8 cellular contexts compared by ENCODE assay signal in the genomic region with DNA sequence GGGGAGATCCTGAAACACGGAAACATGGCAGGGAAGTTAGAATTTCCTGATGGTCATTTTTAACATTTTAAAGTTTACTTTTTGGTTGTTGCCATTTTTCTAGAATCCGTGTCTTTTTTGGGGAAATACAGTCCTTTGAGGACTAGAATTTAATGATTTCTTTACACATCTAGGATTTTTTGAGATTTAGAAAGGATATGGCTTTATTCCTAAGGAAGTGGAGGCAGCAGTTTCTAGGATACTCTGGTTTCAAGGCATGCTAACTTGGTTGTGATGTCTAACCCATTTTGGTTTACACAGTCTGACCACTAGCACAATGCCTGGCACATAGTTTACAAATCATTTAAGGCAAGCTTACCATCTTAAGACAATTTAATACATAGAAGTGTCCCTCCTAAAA. TPM values are rescaled to one million over a fixed set of nuclear protein-coding genes. Genes with fewer than 3 reads are reported as not detected.
DNase-seq lines count a peak whose midpoint lies in the region; ATAC-seq and TF ChIP-seq lines count a peak whose summit lies in the region.

No MANE protein-coding gene starts in this region.

- POLR2A ChIA-PET in A673 (lab: Charles Lee; ENCODE audit: low non-redundant PET), result no interaction called here

- H4K20me1 ChIP-seq in mammary epithelial cell (ENCODE audit: insufficient read depth, low read length), result peaks cover 2% of the 10 kb centered on the region

- intact Hi-C loops in A673 (cut with micrococcal nuclease; ENCODE audit: unreplicated experiment), result no loop called here
- intact Hi-C loops in mammary epithelial cell (cut with micrococcal nuclease), result loop anchor here (1.0 to 2.0 kb wide), 2 partner anchors 14 to 60 kb away; a partner anchor contains a TSS

- peaks cover 12% of the 10 kb centered on the region for H3K36me3 ChIP-seq in A673 (ENCODE audit: insufficient read depth, low read length, poor library complexity, severe bottlenecking)
- peaks cover 32% of the 10 kb centered on the region for H3K36me3 ChIP-seq in HUES64 (ENCODE audit: insufficient read depth, low read length)
- no peaks in the 10 kb centered on the region for H3K36me3 ChIP-seq in mammary epithelial cell (ENCODE audit: insufficient read depth, low read length)
- H3K36me3 ChIP-seq in mucosa of rectum (ENCODE audit: control insufficient read depth in 2 of 2, insufficient read depth in 2 of 2, low read length in 2 of 2), result peaks cover 0 to 2% of the 10 kb centered on the region in 2 donors

- BruUV-seq in A673 (replicated peaks; lab: Mats Ljungman, UMichigan) (TSS peak; percentile 42), mammary epithelial cell (replicated peaks; lab: Mats Ljungman, UMichigan) (TSS peak; percentile 21)

- H3K27me3 ChIP-seq in A673 (replicated peaks; ENCODE audit: insufficient read depth, low read depth, low read length, poor library complexity), result no peaks in the 10 kb centered on the region
- H3K27me3 ChIP-seq in HUES64 (ENCODE audit: insufficient read depth, low read length), result no peaks in the 10 kb centered on the region
- no peaks in the 10 kb centered on the region for H3K27me3 ChIP-seq in mammary epithelial cell (ENCODE audit: insufficient read depth, low read length)
- no peaks in the 10 kb centered on the region for H3K27me3 ChIP-seq in mucosa of rectum (ENCODE audit: control insufficient read depth in 2 of 2, insufficient read depth in 2 of 2, low read length in 2 of 2)

- DNase-seq in A673 (ENCODE audit: low spot score), result no peak
- DNase-seq in mammary epithelial cell, result no peak
- no peak for DNase-seq in OCI-M2 (lab: John Stamatoyannopoulos, UW; ENCODE audit: unreplicated experiment)
- no peak for DNase-seq in dedifferentiated amniotic fluid mesenchymal stem cell (ENCODE audit: extremely low spot score)
- no peak for DNase-seq in NCI-H2081 (lab: John Stamatoyannopoulos, UW)

- in situ Hi-C loops in mammary epithelial cell (cut with MboI; ENCODE audit: low sequenced_read_pairs in 2 of 2), result no loop called here

- no peak for ATAC-seq in HG02938 (IDR thresholded peaks at IDR 0.05; ENCODE audit: unreplicated experiment)

- H3K4me1 ChIP-seq in A673 (ENCODE audit: insufficient read depth, low read length, poor library complexity, severe bottlenecking), result peaks cover 32% of the 10 kb centered on the region
- peaks cover 19% of the 10 kb centered on the region for H3K4me1 ChIP-seq in HUES64 (ENCODE audit: insufficient read depth, low read length)
- peaks cover 31% of the 10 kb centered on the region for H3K4me1 ChIP-seq in mammary epithelial cell (ENCODE audit: insufficient read depth, low read length)
- H3K4me1 ChIP-seq in mucosa of rectum (ENCODE audit: control insufficient read depth in 2 of 2, insufficient read depth in 2 of 2, low read length in 2 of 2), result peaks cover 23 to 37% of the 10 kb centered on the region in 2 donors

- H3K4me2 ChIP-seq in mammary epithelial cell (ENCODE audit: insufficient read depth, low read depth, low read length), result peak overlapping the region; percentile 87

- H3K4me3 ChIP-seq in A673 (ENCODE audit: low read depth, low read length, poor library complexity, severe bottlenecking) (peak overlapping the region; percentile 97), HUES64 (ENCODE audit: low read length) (peak overlapping the region; percentile 89), mammary epithelial cell (replicated peaks in 1 of 3; ENCODE audit: insufficient read depth in 1 of 3, low read depth in 2 of 3, low read length in 3 of 3) (peak overlapping the region; percentile 55 to 91 (median 89)), mucosa of rectum (ENCODE audit: low read length in 2 of 2) (peak overlapping the region; percentile 90 to 91)

- 16% methylated on average over 2 of the region's 2 CpGs for WGBS in HUES64
- WGBS in mammary epithelial cell (ENCODE audit: low coverage, missing lambda C conversion rate), result 0% methylated on average over 2 of the region's 2 CpGs

- H3K9me3 ChIP-seq in A673 (ENCODE audit: low read depth, low read length, poor library complexity, severe bottlenecking) (no peaks in the 10 kb centered on the region), HUES64 (ENCODE audit: insufficient read depth, low read depth, low read length) (no peaks in the 10 kb centered on the region), mammary epithelial cell (replicated peaks; ENCODE audit: insufficient read depth, low read length) (no peaks in the 10 kb centered on the region), mucosa of rectum (ENCODE audit: control insufficient read depth in 2 of 2, low read length in 2 of 2) (no peaks in the 10 kb centered on the region)

- H3K79me2 ChIP-seq in mammary epithelial cell (ENCODE audit: insufficient read depth, low read length), result peaks cover 82% of the 10 kb centered on the region

- H3K27ac ChIP-seq in A673 (ENCODE audit: low read depth, low read length, poor library complexity, severe bottlenecking) (peak overlapping the region; percentile 3), HUES64 (ENCODE audit: low read depth, low read length) (peak overlapping the region; percentile 100), mammary epithelial cell (ENCODE audit: insufficient read depth, low read depth, low read length) (peak overlapping the region; percentile 62), mucosa of rectum (ENCODE audit: low read depth in 2 of 2, low read length in 2 of 2) (peak overlapping the region; percentile 38 to 99)

- peak overlapping the region; percentile 77 for H3K9ac ChIP-seq in HUES64 (ENCODE audit: low read depth, low read length)
- H3K9ac ChIP-seq in mammary epithelial cell (ENCODE audit: insufficient read depth, low read length), result peak overlapping the region; percentile 75
- peak overlapping the region; percentile 56 to 95 for H3K9ac ChIP-seq in mucosa of rectum (ENCODE audit: low read depth in 1 of 2, low read length in 2 of 2)

- H2AFZ ChIP-seq in mammary epithelial cell (ENCODE audit: low read depth, low read length), result no peak overlapping the region

- TF ChIP-seq CTCF in A673 (conservative IDR thresholded peaks at IDR 0.05; ENCODE audit: low read depth, low read length) (no peak), mammary epithelial cell (conservative IDR thresholded peaks at IDR 0.05 in 1 of 2, IDR thresholded peaks at IDR 0.05 in 1 of 2; ENCODE audit: extremely low read depth in 1 of 2, insufficient read depth in 1 of 2, low read depth in 1 of 2, low read length in 2 of 2) (no peak)

- dilution Hi-C loops in mammary epithelial cell (cut with HindIII; ENCODE audit: low sequenced_read_pairs), result no loop called here

- CTCF ChIA-PET in A673 (lab: Charles Lee) (no interaction called here), mammary epithelial cell (lab: Charles Lee; ENCODE audit: low non-redundant PET) (no interaction called here)

RNA-seq across cellular contexts. Expression of a gene that starts 1.1 kb away (rescaled TPM):
- total RNA-seq in A673 (2021), result 19.7 and 24.0 TPM in 2 replicates
- polyA plus RNA-seq in HUES64 (2013, experiment 1 of 2), result 24.3 TPM
- polyA plus RNA-seq in HUES64 (2013, experiment 2 of 2), result 22.1 TPM
- total RNA-seq in mammary epithelial cell, result 10 to 100 TPM in 1 of 2 donors, 1 to 10 TPM in 1; 5.0 to 16.1 TPM
- polyA plus RNA-seq in mammary epithelial cell, result 14.6 TPM
- polyA minus RNA-seq in mammary epithelial cell, result 22.4 TPM

RNA-seq across cellular contexts. Expression of a gene that starts 59.5 kb away (rescaled TPM):
- total RNA-seq in A673 (2021) (25.6 and 26.8 TPM in 2 replicates), mammary epithelial cell (10 to 100 TPM; 15.7 to 26.7 TPM)
- polyA plus RNA-seq in HUES64 (2013, experiment 1 of 2), result 24.5 TPM
- polyA plus RNA-seq in HUES64 (2013, experiment 2 of 2), result 24.9 TPM
- polyA plus RNA-seq in mammary epithelial cell, result 13.3 TPM
- 3.8 TPM for polyA minus RNA-seq in mammary epithelial cell

Comparison
In these comparisons a context has a peak if more than half of its experiments do, and no peak if none do; other contexts are left out.
1. H3K27ac ChIP-seq: peak in every context shown above with its lines; median percentile 100 in HUES64; 68 in mucosa of rectum; 62 in mammary epithelial cell; 3 in A673.